ENCODE assay signal across 1 cellular context in the genomic region with DNA sequence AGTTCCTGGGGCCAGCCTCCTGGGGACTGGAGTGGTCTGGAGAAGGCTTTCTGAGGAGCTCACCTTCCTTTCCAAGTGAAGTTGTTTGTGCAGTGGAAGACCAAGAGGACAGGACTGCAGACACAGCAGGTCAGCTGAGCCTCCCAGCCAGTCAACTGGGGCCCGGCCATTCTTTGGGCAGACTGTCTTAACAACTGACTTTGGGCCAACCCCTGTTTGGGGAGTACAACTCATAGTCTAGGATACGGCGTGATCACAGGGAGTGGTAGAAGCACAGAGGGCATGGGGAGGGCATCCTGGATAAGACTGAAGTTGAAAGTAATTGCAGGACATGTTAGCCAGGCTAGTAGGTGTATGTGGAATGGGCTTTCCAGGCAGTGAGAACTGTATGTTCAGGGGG.
TF ChIP-seq lines count a peak whose summit lies in the region.

No MANE protein-coding gene starts in this region.

TF ChIP-seq in HepG2, 621 proteins besides CTCF, POLR2A, EP300 and RAD21:
- no peak for TF ChIP-seq ZSCAN20 (CRISPR knock-in tag; IDR thresholded peaks at IDR 0.05; ENCODE audit: borderline replicate concordance)
- TF ChIP-seq ZNF781 (CRISPR knock-in tag; IDR thresholded peaks at IDR 0.05; ENCODE audit: borderline replicate concordance, not compliant biosample characterization): peak; percentile 25
- peak; percentile 47 for TF ChIP-seq ZNF883 (CRISPR knock-in tag; IDR thresholded peaks at IDR 0.05; ENCODE audit: not compliant biosample characterization)
- TF ChIP-seq, protein P1, sequence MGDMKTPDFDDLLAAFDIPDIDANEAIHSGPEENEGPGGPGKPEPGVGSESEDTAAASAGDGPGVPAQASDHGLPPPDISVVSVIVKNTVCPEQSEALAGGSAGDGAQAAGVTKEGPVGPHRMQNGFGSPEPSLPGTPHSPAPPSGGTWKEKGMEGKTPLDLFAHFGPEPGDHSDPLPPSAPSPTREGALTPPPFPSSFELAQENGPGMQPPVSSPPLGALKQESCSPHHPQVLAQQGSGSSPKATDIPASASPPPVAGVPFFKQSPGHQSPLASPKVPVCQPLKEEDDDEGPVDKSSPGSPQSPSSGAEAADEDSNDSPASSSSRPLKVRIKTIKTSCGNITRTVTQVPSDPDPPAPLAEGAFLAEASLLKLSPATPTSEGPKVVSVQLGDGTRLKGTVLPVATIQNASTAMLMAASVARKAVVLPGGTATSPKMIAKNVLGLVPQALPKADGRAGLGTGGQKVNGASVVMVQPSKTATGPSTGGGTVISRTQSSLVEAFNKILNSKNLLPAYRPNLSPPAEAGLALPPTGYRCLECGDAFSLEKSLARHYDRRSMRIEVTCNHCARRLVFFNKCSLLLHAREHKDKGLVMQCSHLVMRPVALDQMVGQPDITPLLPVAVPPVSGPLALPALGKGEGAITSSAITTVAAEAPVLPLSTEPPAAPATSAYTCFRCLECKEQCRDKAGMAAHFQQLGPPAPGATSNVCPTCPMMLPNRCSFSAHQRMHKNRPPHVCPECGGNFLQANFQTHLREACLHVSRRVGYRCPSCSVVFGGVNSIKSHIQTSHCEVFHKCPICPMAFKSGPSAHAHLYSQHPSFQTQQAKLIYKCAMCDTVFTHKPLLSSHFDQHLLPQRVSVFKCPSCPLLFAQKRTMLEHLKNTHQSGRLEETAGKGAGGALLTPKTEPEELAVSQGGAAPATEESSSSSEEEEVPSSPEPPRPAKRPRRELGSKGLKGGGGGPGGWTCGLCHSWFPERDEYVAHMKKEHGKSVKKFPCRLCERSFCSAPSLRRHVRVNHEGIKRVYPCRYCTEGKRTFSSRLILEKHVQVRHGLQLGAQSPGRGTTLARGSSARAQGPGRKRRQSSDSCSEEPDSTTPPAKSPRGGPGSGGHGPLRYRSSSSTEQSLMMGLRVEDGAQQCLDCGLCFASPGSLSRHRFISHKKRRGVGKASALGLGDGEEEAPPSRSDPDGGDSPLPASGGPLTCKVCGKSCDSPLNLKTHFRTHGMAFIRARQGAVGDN (CRISPR knock-in tag; IDR thresholded peaks at IDR 0.05): peak; percentile 53
- TF ChIP-seq NONO (IDR thresholded peaks at IDR 0.05): no peak
- TF ChIP-seq NONO (CRISPR knock-in tag; conservative IDR thresholded peaks at IDR 0.05): 0 out of 2 replicates have a peak, but pooled peaks have one; percentile 32
